8 cellular contexts compared by ENCODE assay signal in genomic region chr1:110034451-110035235, GRCh38. TPM values are rescaled to one million over a fixed set of nuclear protein-coding genes. Genes with fewer than 3 reads are reported as not detected.
DNase-seq lines count a peak whose midpoint lies in the region; ATAC-seq and TF ChIP-seq lines count a peak whose summit lies in the region.

Gene STRIP1 (plus strand): TSS chr1:110034624. CDS start chr1:110034638, 14 bp downstream.

- DNase-seq in NCI-H1436 treated with DMSO at 0.1 percent for 48 hours (lab: John Stamatoyannopoulos, UW) = peak; percentile 80
- DNase-seq in T-cell = peak; percentile 80 to 95 (median 91)
- DNase-seq in heart right ventricle = peak; percentile 91 to 95
- peak; percentile 98 for DNase-seq in posterior vena cava (ENCODE audit: low spot score)
- peak; percentile 96 for DNase-seq in upper lobe of right lung

- intact Hi-C loops in heart right ventricle (cut with DNase I) = loop anchor here in 2 of 10 donors (5.0 kb wide), 2 partner anchors 73 to 373 kb away; partner anchors contain the start of gene LAMTOR5 (in 1 of the 2)
- intact Hi-C loops in posterior vena cava (cut with DNase I) = no loop called here
- intact Hi-C loops in upper lobe of right lung (cut with DNase I) = no loop called here

- no peaks in the 10 kb centered on the region for H3K27me3 Mint-ChIP-seq in T-cell

- no peaks in the 10 kb centered on the region for H3K9me3 Mint-ChIP-seq in T-cell

- peaks cover 0 to 31% (median 16%) of the 10 kb centered on the region in 9 donors for H3K36me3 ChIP-seq in heart right ventricle
- peaks cover 15% of the 10 kb centered on the region for H3K36me3 ChIP-seq in upper lobe of right lung

- peaks cover 52 to 65% (median 53%) of the 10 kb centered on the region in 3 donors for H3K4me1 Mint-ChIP-seq in T-cell

- H3K4me3 ChIP-seq in GM12875 (ENCODE audit: low read depth, low read length) (peak within 1 kb of the TSS; percentile 96), heart right ventricle (peak within 1 kb of the TSS; percentile 88 to 100 (median 96)), upper lobe of right lung (peak within 1 kb of the TSS; percentile 93)

- CTCF ChIA-PET in T-cell (lab: Charles Lee) = interaction anchor here in 1 of 2 donors (0.9 to 1.9 kb wide), 4 partner anchors 24 to 425 kb away, joined by 3 to 13 read pairs (median 4); partner anchors contain the start of gene AHCYL1

- no peaks in the 10 kb centered on the region for H3K27me3 ChIP-seq in heart right ventricle
- no peaks in the 10 kb centered on the region for H3K27me3 ChIP-seq in upper lobe of right lung

- H3K4me1 ChIP-seq in heart right ventricle (peaks cover 0 to 40% (median 21%) of the 10 kb centered on the region in 9 donors), upper lobe of right lung (peaks cover 13% of the 10 kb centered on the region)

- peak within 1 kb of the TSS; percentile 84 to 96 (median 92) for H3K4me3 Mint-ChIP-seq in T-cell

- H3K9me3 ChIP-seq in heart right ventricle (no peaks in the 10 kb centered on the region), upper lobe of right lung (no peaks in the 10 kb centered on the region)

- peaks cover 14% of the 10 kb centered on the region for H3K36me3 Mint-ChIP-seq in T-cell

- ATAC-seq in HG02798 (IDR thresholded peaks at IDR 0.05; ENCODE audit: poor library complexity, unreplicated experiment) (peak; percentile 88), T-cell (replicated peaks in 1 of 4) (peak; percentile 96 to 97 (median 96)), heart right ventricle (peak; percentile 96 to 98 (median 97)), upper lobe of right lung (peak; percentile 95)

- peak within 1 kb of the TSS; percentile 85 to 93 for H3K27ac Mint-ChIP-seq in T-cell

- H3K27ac ChIP-seq in adipose tissue (ENCODE audit: low read depth, low read length) = peak within 1 kb of the TSS; percentile 20
- H3K27ac ChIP-seq in heart right ventricle = peak within 1 kb of the TSS; percentile 83 to 98 (median 94)
- H3K27ac ChIP-seq in upper lobe of right lung = peak within 1 kb of the TSS; percentile 91

- POLR2A ChIA-PET in T-cell (lab: Charles Lee) = interaction anchor here (0.6 to 1.2 kb wide), 4 partner anchors 11 to 1255 kb away, joined by 3 to 15 read pairs (median 6); no protein-coding TSS in a partner anchor

- WGBS in adipose tissue, 3 donors = 0 to 1% (median 0%) methylated on average over 62 to 66 of the region's 66 CpGs
- WGBS in heart right ventricle, 2 donors = 0 to 1% methylated on average over 62 to 66 of the region's 66 CpGs

- TF ChIP-seq CTCF in GM12875 (IDR thresholded peaks at IDR 0.05; ENCODE audit: borderline replicate concordance, insufficient read depth, low read depth, low read length) (no peak), heart right ventricle (IDR thresholded peaks at IDR 0.05) (no peak), upper lobe of right lung (IDR thresholded peaks at IDR 0.05) (no peak)

RNA-seq across cellular contexts. Expression of gene STRIP1, which starts in this region (rescaled TPM):
- total RNA-seq in T-cell (10 to 100 TPM; 70.6 to 87.2 (median 73.3) TPM), heart right ventricle (10 to 100 TPM; 13.9 to 23.2 (median 18.9) TPM), posterior vena cava (10 to 100 TPM; 27.2 to 29.8 TPM), upper lobe of right lung (35.6 TPM)
- polyA plus RNA-seq in adipose tissue (10 to 100 TPM; 10.4 to 16.3 (median 11.7) TPM), heart right ventricle (10 to 100 TPM; 10.3 to 12.3 TPM)

Comparison
In these comparisons a context has a peak if more than half of its experiments do, and no peak if none do; other contexts are left out.
1. Peak in every context shown above with its lines: DNase-seq, ATAC-seq, H3K4me3 ChIP-seq and H3K27ac ChIP-seq.
2. H3K27ac ChIP-seq: peak in every context shown above with its lines; median percentile 94 in heart right ventricle; 91 in upper lobe of right lung; 20 in adipose tissue.